In the genomic region with DNA sequence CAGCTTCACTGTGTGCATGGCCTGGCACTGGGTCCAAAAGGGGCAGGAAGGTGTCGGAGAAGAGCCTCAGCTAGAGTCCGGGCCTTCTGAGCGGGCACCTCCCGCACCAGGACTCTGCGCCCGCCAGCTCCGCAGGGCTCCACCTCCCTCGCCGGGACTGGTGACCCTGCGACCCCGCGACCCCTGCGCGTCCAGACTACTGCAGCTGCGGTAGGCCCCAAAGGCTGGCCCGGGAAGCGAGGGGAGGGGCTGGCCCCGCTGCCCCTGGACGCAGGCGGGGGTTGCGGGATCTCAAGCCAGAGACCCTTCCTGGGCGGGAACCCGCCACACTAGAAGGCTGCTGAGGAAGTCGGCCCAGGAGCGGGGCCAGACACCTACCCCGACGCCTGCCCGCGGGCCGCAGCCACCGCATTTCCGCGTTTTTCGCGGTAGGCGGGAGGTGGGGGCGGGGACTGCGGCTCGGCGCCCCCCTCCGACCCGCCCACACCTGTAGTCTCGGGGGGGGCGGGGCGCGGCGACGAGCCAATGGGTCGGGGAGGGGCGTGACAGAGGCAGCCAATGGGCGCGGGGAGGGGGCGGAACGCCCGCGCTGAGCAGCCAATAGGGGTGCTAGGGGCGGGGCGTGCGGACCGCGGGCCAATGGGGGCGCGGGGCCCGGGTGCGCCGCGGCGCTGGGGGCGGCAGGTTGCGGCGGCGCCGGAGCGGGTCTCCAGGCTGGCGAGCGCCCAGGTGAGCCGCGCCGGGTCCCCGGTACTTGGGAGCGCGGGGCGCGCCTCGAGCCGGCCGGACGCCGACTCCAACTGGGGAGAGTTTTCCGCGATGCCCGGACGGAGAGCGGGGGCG, we compare ENCODE assay signal across 8 cellular contexts. TPM values are rescaled to one million over a fixed set of nuclear protein-coding genes. Genes with fewer than 3 reads are reported as not detected.
DNase-seq lines count a peak whose midpoint lies in the region; ATAC-seq and TF ChIP-seq lines count a peak whose summit lies in the region.

A gene with protein sequence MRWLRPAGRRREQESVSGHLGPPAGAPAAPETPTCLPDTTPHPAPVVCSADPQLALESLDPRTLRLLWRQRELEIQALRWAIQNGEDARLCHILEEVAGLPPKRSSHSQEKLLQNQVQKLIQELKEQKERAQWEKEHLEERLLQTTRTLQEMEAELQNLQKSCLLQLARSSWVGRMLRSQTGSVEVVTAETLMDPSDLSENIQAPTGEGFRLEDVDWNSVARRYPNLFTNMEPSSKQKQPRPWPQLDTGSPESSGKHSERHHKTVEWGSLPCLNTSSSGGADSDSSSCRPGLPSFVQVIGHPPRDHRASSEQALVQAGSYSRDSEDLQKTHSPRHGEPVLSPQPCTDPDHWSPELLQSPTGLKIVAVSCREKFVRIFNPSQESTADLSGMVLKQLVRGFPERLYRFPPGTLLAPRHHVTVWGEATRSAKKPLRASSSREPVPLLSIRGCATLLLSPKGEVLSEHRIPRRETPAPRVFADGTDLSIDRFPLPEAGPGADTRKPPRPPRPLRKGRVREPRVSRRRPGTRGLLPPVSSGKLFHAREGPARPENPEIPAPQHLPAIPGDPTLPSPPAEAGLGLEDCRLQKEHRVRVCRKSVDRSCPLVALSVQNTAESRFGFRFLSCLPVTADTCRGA (minus strand): TSS at position 434 of the 843 bp plus-strand sequence. CDS start 22 bp downstream, at position 412.
A gene with protein sequence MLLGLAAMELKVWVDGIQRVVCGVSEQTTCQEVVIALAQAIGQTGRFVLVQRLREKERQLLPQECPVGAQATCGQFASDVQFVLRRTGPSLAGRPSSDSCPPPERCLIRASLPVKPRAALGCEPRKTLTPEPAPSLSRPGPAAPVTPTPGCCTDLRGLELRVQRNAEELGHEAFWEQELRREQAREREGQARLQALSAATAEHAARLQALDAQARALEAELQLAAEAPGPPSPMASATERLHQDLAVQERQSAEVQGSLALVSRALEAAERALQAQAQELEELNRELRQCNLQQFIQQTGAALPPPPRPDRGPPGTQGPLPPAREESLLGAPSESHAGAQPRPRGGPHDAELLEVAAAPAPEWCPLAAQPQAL (plus strand): TSS at position 666 of the 843 bp plus-strand sequence. CDS start 799 bp downstream, outside the sequence.

- H3K27ac Mint-ChIP-seq in Caco-2 (ENCODE audit: unreplicated experiment) = peak within 1 kb of the TSS; percentile 78

- no peaks in the 10 kb centered on the region for H3K9me3 Mint-ChIP-seq in Caco-2 (ENCODE audit: unreplicated experiment)

- H3K27me3 Mint-ChIP-seq in Caco-2 (ENCODE audit: insufficient read depth, unreplicated experiment) = no peaks in the 10 kb centered on the region

- H3K36me3 Mint-ChIP-seq in Caco-2 (ENCODE audit: insufficient read depth, unreplicated experiment) = peaks cover 54% of the 10 kb centered on the region

- H3K27ac ChIP-seq in HUES6 (ENCODE audit: low read depth, low read length) = peak within 1 kb of the TSS; percentile 59; the same call in 1 of the 2 replicates
- H3K27ac ChIP-seq in OCI-LY1 (ENCODE audit: low read depth, low read length, poor library complexity, severe bottlenecking) = no peak within 1 kb of the TSS
- peak within 1 kb of the TSS; percentile 84 to 92 for H3K27ac ChIP-seq in esophagus (ENCODE audit: low read depth in 2 of 2, low read length in 1 of 2)
- H3K27ac ChIP-seq in muscle layer of colon (ENCODE audit: low read depth, low read length) = peak within 1 kb of the TSS; percentile 44

- no peaks in the 10 kb centered on the region for H3K9me3 ChIP-seq in Caco-2
- H3K9me3 ChIP-seq in HUES6 (ENCODE audit: control insufficient read depth, insufficient read depth, low read depth, low read length) = no peaks in the 10 kb centered on the region
- no peaks in the 10 kb centered on the region for H3K9me3 ChIP-seq in OCI-LY1 (ENCODE audit: low read length)
- H3K9me3 ChIP-seq in esophagus (ENCODE audit: control insufficient read depth in 2 of 2, insufficient read depth in 1 of 2, low read depth in 1 of 2, low read length in 1 of 2) = no peaks in the 10 kb centered on the region
- no peaks in the 10 kb centered on the region for H3K9me3 ChIP-seq in muscle layer of colon (ENCODE audit: low read length)

- no peaks in the 10 kb centered on the region for H3F3A ChIP-seq in OCI-LY1 (ENCODE audit: insufficient read depth, low read length)

- POLR2A ChIA-PET in Caco-2 (lab: Charles Lee) = interaction anchor here (1.2 to 1.4 kb wide), 2 partner anchors 15 kb away, joined by 7 to 10 read pairs; a partner anchor contains a TSS

- ATAC-seq in GM21381 (IDR thresholded peaks at IDR 0.05; ENCODE audit: unreplicated experiment) = peak; percentile 71

- no peak within 1 kb of the TSS for H2AFZ ChIP-seq in OCI-LY1 (ENCODE audit: low read length)

- H3K27me3 ChIP-seq in Caco-2 (replicated peaks; ENCODE audit: control insufficient read depth, insufficient read depth, low read length) (no peaks in the 10 kb centered on the region), HUES6 (ENCODE audit: control insufficient read depth, insufficient read depth, low read length) (peaks cover 40% of the 10 kb centered on the region), OCI-LY1 (ENCODE audit: insufficient read depth, low read length) (peaks cover 4% of the 10 kb centered on the region), esophagus (ENCODE audit: control insufficient read depth in 1 of 2, insufficient read depth in 2 of 2, low read length in 2 of 2) (no peaks in the 10 kb centered on the region), muscle layer of colon (ENCODE audit: control insufficient read depth in 1 of 2, insufficient read depth in 2 of 2, low read length in 2 of 2) (peaks cover 6 to 38% of the 10 kb centered on the region in 2 donors)

- H3K79me2 ChIP-seq in OCI-LY1 (ENCODE audit: insufficient read depth, low read length) = no peaks in the 10 kb centered on the region

- TF ChIP-seq CTCF in Caco-2 (IDR thresholded peaks at IDR 0.05; ENCODE audit: insufficient read depth in 1 of 2, low read depth in 1 of 2, low read length in 1 of 2, severe bottlenecking in 1 of 2, unreplicated experiment in 1 of 2) = no peak
- TF ChIP-seq CTCF in OCI-LY1 (IDR thresholded peaks at IDR 0.05; ENCODE audit: low read length) = no peak

- 1% methylated on average over 63 to 95 of the region's 95 CpGs for WGBS in esophagus, 2 donors

- H3K4me3 ChIP-seq in Caco-2 (ENCODE audit: low read depth, low read length) (peak within 1 kb of the TSS; percentile 68), HUES6 (ENCODE audit: low read depth, low read length) (peak within 1 kb of the TSS; percentile 78), OCI-LY1 (ENCODE audit: low read depth, low read length, poor library complexity, severe bottlenecking) (peak within 1 kb of the TSS; percentile 81), esophagus (ENCODE audit: low read depth in 1 of 2, low read length in 2 of 2) (peak within 1 kb of the TSS; percentile 78 to 80), muscle layer of colon (ENCODE audit: low read depth in 1 of 2, low read length in 2 of 2) (peak within 1 kb of the TSS; percentile 56 to 61)

- peak within 1 kb of the TSS; percentile 91 for H3K4me2 ChIP-seq in OCI-LY1 (ENCODE audit: low read length)

- H3K4me1 Mint-ChIP-seq in Caco-2 (ENCODE audit: low read depth, unreplicated experiment) = peaks cover 14% of the 10 kb centered on the region

- H3K4me1 ChIP-seq in Caco-2 (peaks cover 36% of the 10 kb centered on the region), HUES6 (ENCODE audit: control insufficient read depth, insufficient read depth, low read length) (peaks cover 22% of the 10 kb centered on the region), OCI-LY1 (ENCODE audit: insufficient read depth, low read length, severe bottlenecking) (peaks cover 24% of the 10 kb centered on the region), esophagus (ENCODE audit: control insufficient read depth in 2 of 2, insufficient read depth in 2 of 2, low read length in 1 of 2) (peaks cover 3 to 21% of the 10 kb centered on the region in 2 donors), muscle layer of colon (ENCODE audit: insufficient read depth, low read length) (peaks cover 4% of the 10 kb centered on the region)

- no TSS peak for BruUV-seq in Caco-2 (replicated peaks; lab: Mats Ljungman, UMichigan)

- no peaks in the 10 kb centered on the region for H4K20me1 ChIP-seq in OCI-LY1 (ENCODE audit: insufficient read depth, low read length)

- peaks cover 8% of the 10 kb centered on the region for H3K36me3 ChIP-seq in Caco-2 (ENCODE audit: control insufficient read depth, insufficient read depth, low read length)
- H3K36me3 ChIP-seq in HUES6 (ENCODE audit: control insufficient read depth, insufficient read depth, low read length) = peaks cover 10% of the 10 kb centered on the region; the same call in 1 of the 2 replicates
- H3K36me3 ChIP-seq in OCI-LY1 (ENCODE audit: insufficient read depth, low read length) = no peaks in the 10 kb centered on the region; the same call in 1 of the 2 replicates
- peaks cover 0 to 15% of the 10 kb centered on the region in 2 donors for H3K36me3 ChIP-seq in esophagus (ENCODE audit: control insufficient read depth in 2 of 2, insufficient read depth in 2 of 2, low read length in 1 of 2)
- H3K36me3 ChIP-seq in muscle layer of colon (ENCODE audit: insufficient read depth, low read length) = no peaks in the 10 kb centered on the region

- DNase-seq in Caco-2 (peak; percentile 96 to 98), activated T-cell treated with anti-CD3 and anti-CD28 coated beads for 4 hours (peak; percentile 95)
- peak; percentile 98 for DNase-seq in stimulated activated CD8-positive, alpha-beta memory T cell treated with anti-CD3 and anti-CD28 coated beads, Interleukin-4, amount 100 ng/mL, for 48 hours

- H3K4me3 Mint-ChIP-seq in Caco-2 (ENCODE audit: unreplicated experiment) = peak within 1 kb of the TSS; percentile 90

- CTCF ChIA-PET in Caco-2 (lab: Charles Lee) = interaction anchor here (0.7 to 1.5 kb wide), 2 partner anchors 15 to 173 kb away, joined by 4 read pairs; no protein-coding TSS in a partner anchor

- H3K9me2 ChIP-seq in OCI-LY1 (ENCODE audit: low read depth, low read length) = no peaks in the 10 kb centered on the region

- H3K9ac ChIP-seq in HUES6 (ENCODE audit: low read length) (peak within 1 kb of the TSS; percentile 60), OCI-LY1 (ENCODE audit: low read length) (peak within 1 kb of the TSS; percentile 77), muscle layer of colon (ENCODE audit: low read length) (no peak within 1 kb of the TSS)

- intact Hi-C loops in Caco-2 (cut with micrococcal nuclease; ENCODE audit: unreplicated experiment) = loop anchor here (1.0 to 10.0 kb wide), 4 partner anchors 8 to 134 kb away; a partner anchor contains a TSS

RNA-seq across cellular contexts. Expression of the first gene that starts in this region (rescaled TPM):
- 11.9 and 13.8 TPM in 2 replicates for total RNA-seq in Caco-2 (2022)
- polyA plus RNA-seq in esophagus = 1 to 10 TPM; 2.9 to 6.9 TPM

RNA-seq across cellular contexts. Expression of the second gene that starts in this region (rescaled TPM):
- total RNA-seq in Caco-2 (2022) = 61.1 and 65.5 TPM in 2 replicates
- 10 to 100 TPM; 46.6 to 82.4 TPM for polyA plus RNA-seq in esophagus
